Comparison of ENCODE assay signal across 23 cellular contexts in genomic region chr3:175349181-175349580, GRCh38.
DNase-seq lines count a peak whose midpoint lies in the region; ATAC-seq and TF ChIP-seq lines count a peak whose summit lies in the region.
"Had no signal": no experiment of that assay in that cellular context is flagged by ENCODE, and none has a peak within 500 bp of the region (broad histone marks: within the 10 kb centered on the region; RNA-seq: fewer than 3 reads in every experiment).

No MANE protein-coding gene starts in this region.

- peaks cover 10% of the 10 kb centered on the region for H3K4me1 ChIP-seq in osteoblast (ENCODE audit: insufficient read depth, low read length)
- H3K4me1 ChIP-seq: lower lobe of right lung had no signal

- H3K9me3 ChIP-seq in KOPT-K1 (ENCODE audit: insufficient read depth, low read length, poor library complexity, severe bottlenecking) = no peaks in the 10 kb centered on the region
- H3K9me3 ChIP-seq in osteoblast (ENCODE audit: low read depth, low read length) = no peaks in the 10 kb centered on the region
- H3K9me3 ChIP-seq: heart left ventricle, lower lobe of right lung, stomach had no signal

- no peaks in the 10 kb centered on the region for H3K36me3 Mint-ChIP-seq in activated CD4-positive, alpha-beta T cell treated with anti-CD3 and anti-CD28 coated beads, Interleukin-2, amount 10 ng/mL, durations not matched to agents 24 days and 14 days (ENCODE audit: low read depth)
- H3K36me3 Mint-ChIP-seq: CD14-positive monocyte had no signal

- H3K36me3 ChIP-seq in KOPT-K1 (ENCODE audit: insufficient read depth, low read length) (no peaks in the 10 kb centered on the region), osteoblast (ENCODE audit: insufficient read depth, low read length) (no peaks in the 10 kb centered on the region)
- H3K36me3 ChIP-seq: heart left ventricle, lower lobe of right lung, stomach had no signal

- intact Hi-C loops in activated CD4-positive, alpha-beta T cell treated with anti-CD3 and anti-CD28 coated beads, Interleukin-2, amount 10 ng/mL, durations not matched to agents 24 days and 14 days (cut with micrococcal nuclease) = no loop called here

- no peaks in the 10 kb centered on the region for H3K27me3 ChIP-seq in osteoblast (ENCODE audit: insufficient read depth, low read length)
- H3K27me3 ChIP-seq: heart left ventricle, stomach had no signal

- no peak overlapping the region for H3K27ac Mint-ChIP-seq in activated CD4-positive, alpha-beta T cell treated with anti-CD3 and anti-CD28 coated beads, Interleukin-2, amount 10 ng/mL, durations not matched to agents 24 days and 14 days
- H3K27ac Mint-ChIP-seq: CD14-positive monocyte, type B pancreatic cell had no signal

- no peaks in the 10 kb centered on the region for H3K79me2 ChIP-seq in osteoblast (ENCODE audit: insufficient read depth, low read length)

- ATAC-seq in GM19397 (IDR thresholded peaks at IDR 0.05; ENCODE audit: unreplicated experiment) = peak; percentile 74
- ATAC-seq in HG03060 (IDR thresholded peaks at IDR 0.05; ENCODE audit: low read depth, unreplicated experiment) = peak; percentile 48
- ATAC-seq: heart left ventricle, lower lobe of right lung had no signal

- peak overlapping the region; percentile 36 for H3K27ac ChIP-seq in KOPT-K1 (ENCODE audit: low read depth, low read length, poor library complexity, severe bottlenecking)
- H3K27ac ChIP-seq in osteoblast (ENCODE audit: low read depth, low read length) = no peak overlapping the region
- H3K27ac ChIP-seq: GM23248, heart left ventricle, lower lobe of right lung, stomach had no signal

- H3K4me2 ChIP-seq in osteoblast (ENCODE audit: insufficient read depth, low read length) = no peak overlapping the region

- no peak for TF ChIP-seq CTCF in GM12865 (IDR thresholded peaks at IDR 0.05; ENCODE audit: insufficient read depth, low read depth, low read length, missing control alignments)
- no peak for TF ChIP-seq CTCF in osteoblast (IDR thresholded peaks at IDR 0.05; ENCODE audit: extremely low read depth, low read depth, low read length)

- DNase-seq in GM12865 (ENCODE audit: low read depth) (peak; percentile 68), osteoblast (ENCODE audit: insufficient read length, low spot score, missing footprints) (no peak), NCI-H526 treated with DMSO at 0.1 percent for 48 hours (lab: John Stamatoyannopoulos, UW) (no peak)
- DNase-seq in activated CD8-positive, alpha-beta memory T cell treated with anti-CD3 and anti-CD28 coated beads, Interleukin-2, amount 50 U/mL, for 4 hours = no peak
- no peak for DNase-seq in activated CD4-positive, alpha-beta T cell treated with anti-CD3 and anti-CD28 coated beads, Interleukin-2, amount 10 ng/mL, durations not matched to agents 24 days and 14 days
- DNase-seq: activated CD4-positive, alpha-beta T cell treated with anti-CD3 and anti-CD28 coated beads, Interleukin-2, amount 50 U/mL, for 4 hours; activated naive CD4-positive, alpha-beta T cell; aorta; DMS 273 treated with DMSO at 0.1 percent for 48 hours; GM23248; heart left ventricle; lower lobe of right lung; NCI-H1694; NCI-H345; NK-92 treated with Interleukin-12 subunit alpha and Interleukin-12 subunit beta, amount 100 ng/mL, for 24 hours; occipital lobe; stimulated activated CD4-positive, alpha-beta T cell treated with anti-CD3 and anti-CD28 coated beads, Interleukin-1b, Interleukin-23, amount 100 ng/mL, for 48 hours; stomach had no signal

- H3K4me3 ChIP-seq in GM12865 (ENCODE audit: low read depth, low read length) (no peak overlapping the region), osteoblast (ENCODE audit: insufficient read depth, low read length) (no peak overlapping the region)
- H3K4me3 ChIP-seq: GM23248, heart left ventricle, lower lobe of right lung, stomach had no signal

- no peak overlapping the region for H2AFZ ChIP-seq in osteoblast (ENCODE audit: low read length)
- H2AFZ ChIP-seq: GM23248 had no signal

- no peaks in the 10 kb centered on the region for H3K4me1 Mint-ChIP-seq in activated CD4-positive, alpha-beta T cell treated with anti-CD3 and anti-CD28 coated beads, Interleukin-2, amount 10 ng/mL, durations not matched to agents 24 days and 14 days
- H3K4me1 Mint-ChIP-seq: CD14-positive monocyte had no signal

- no peak overlapping the region for H3K4me3 Mint-ChIP-seq in activated CD4-positive, alpha-beta T cell treated with anti-CD3 and anti-CD28 coated beads, Interleukin-2, amount 10 ng/mL, durations not matched to agents 24 days and 14 days
- H3K4me3 Mint-ChIP-seq: CD14-positive monocyte, type B pancreatic cell had no signal

- H3K27me3 Mint-ChIP-seq in activated CD4-positive, alpha-beta T cell treated with anti-CD3 and anti-CD28 coated beads, Interleukin-2, amount 10 ng/mL, durations not matched to agents 24 days and 14 days = no peaks in the 10 kb centered on the region
- H3K27me3 Mint-ChIP-seq: type B pancreatic cell had no signal

- H4K20me1 ChIP-seq in osteoblast (ENCODE audit: insufficient read depth, low read length) = no peaks in the 10 kb centered on the region

- peaks cover 3% of the 10 kb centered on the region for H3K9me3 Mint-ChIP-seq in activated CD4-positive, alpha-beta T cell treated with anti-CD3 and anti-CD28 coated beads, Interleukin-2, amount 10 ng/mL, durations not matched to agents 24 days and 14 days
- H3K9me3 Mint-ChIP-seq: type B pancreatic cell had no signal
